In genomic region chr4:186627226-186627865, GRCh38 we compare ENCODE assay signal across 1 cellular context.
TF ChIP-seq lines count a peak whose summit lies in the region.

No MANE protein-coding gene starts in this region.

TF ChIP-seq in K562, 482 proteins besides CTCF, POLR2A, EP300 and RAD21 (continued from another document):
- no peak for TF ChIP-seq E2F6 (IDR thresholded peaks at IDR 0.05; ENCODE audit: borderline replicate concordance in 1 of 2, extremely low read depth in 1 of 2, insufficient read depth in 1 of 2, insufficient read length in 1 of 2, low read depth in 1 of 2, low read length in 1 of 2, poor library complexity in 1 of 2, severe bottlenecking in 1 of 2)
